Comparison of ENCODE assay signal across 22 cellular contexts in the genomic region with DNA sequence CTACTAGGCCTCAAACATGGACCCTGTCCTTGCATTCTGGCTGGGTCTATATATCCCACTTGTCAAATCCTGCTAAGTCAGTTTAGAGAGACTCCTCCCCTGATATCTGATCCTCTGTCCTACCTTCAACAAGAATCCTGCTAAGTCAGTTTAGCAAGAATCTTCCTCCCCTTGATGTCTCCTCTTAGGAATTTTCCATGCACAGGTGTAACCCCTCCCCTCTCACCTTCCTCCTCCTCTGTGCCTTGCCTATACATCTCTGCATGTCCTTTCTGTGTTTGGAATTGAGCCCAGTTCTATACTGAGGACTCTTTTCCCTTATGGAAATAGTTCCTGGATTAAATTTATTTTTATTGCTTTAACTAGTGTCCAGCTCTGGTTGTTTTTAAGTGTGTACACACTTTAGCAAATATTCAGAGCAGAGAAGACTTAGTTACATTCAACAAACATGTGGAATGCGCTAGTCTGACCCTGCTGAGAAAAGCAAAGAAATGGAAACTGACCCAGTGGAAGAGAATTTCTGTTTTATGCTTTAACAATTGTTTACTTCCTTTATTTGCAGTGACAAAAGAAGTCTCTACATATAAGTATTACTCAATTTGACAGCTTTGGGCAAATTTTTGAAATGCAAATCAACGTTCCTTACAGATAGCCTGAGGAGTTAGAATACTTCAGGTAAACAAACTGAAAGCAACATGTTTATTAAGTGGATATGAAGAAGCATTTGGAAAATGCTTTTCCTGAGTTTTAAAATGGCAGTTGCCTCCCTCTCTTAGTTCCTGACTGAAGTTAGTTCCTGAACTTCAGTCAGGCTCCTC.
DNase-seq lines count a peak whose midpoint lies in the region; ATAC-seq and TF ChIP-seq lines count a peak whose summit lies in the region.
"Had no signal": no experiment of that assay in that cellular context is flagged by ENCODE, and none has a peak within 500 bp of the region (broad histone marks: within the 10 kb centered on the region; RNA-seq: fewer than 3 reads in every experiment).

No MANE protein-coding gene starts in this region.

- no peak overlapping the region for H3K4me2 ChIP-seq in OCI-LY3 (ENCODE audit: low read length)

- H4K20me1 ChIP-seq in OCI-LY3 (ENCODE audit: insufficient read depth, low read length): no peaks in the 10 kb centered on the region

- no peak overlapping the region for H3K27ac ChIP-seq in OCI-LY3 (ENCODE audit: low read length)
- peak overlapping the region; percentile 72 for H3K27ac ChIP-seq in iPS-18a (ENCODE audit: low read length)
- H3K27ac ChIP-seq: C4-2B, tibial artery had no signal

- H3K9me3 ChIP-seq in OCI-LY3 (ENCODE audit: insufficient read depth, low read length) (no peaks in the 10 kb centered on the region), iPS-18a (ENCODE audit: control insufficient read depth, low read depth, low read length) (no peaks in the 10 kb centered on the region)
- H3K9me3 ChIP-seq: tibial artery had no signal

- DNase-seq in DMS153 (lab: John Stamatoyannopoulos, UW): peak; percentile 15
- DNase-seq in DMS153 treated with DMSO at 0.1 percent for 48 hours (lab: John Stamatoyannopoulos, UW; ENCODE audit: unreplicated experiment): no peak
- peak; percentile 34 for DNase-seq in renal cortical epithelial cell (ENCODE audit: low read depth)
- DNase-seq in NOMO-1 treated with dmso at 0.1 percent for 144 hours (lab: John Stamatoyannopoulos, UW; ENCODE audit: unreplicated experiment): no peak
- DNase-seq in left colon: no peak
- DNase-seq in activated CD8-positive, alpha-beta memory T cell treated with anti-CD3 and anti-CD28 coated beads, Interleukin-2, amount 50 U/mL, for 48 hours: no peak
- DNase-seq: activated CD4-positive, alpha-beta T cell treated with anti-CD3 and anti-CD28 coated beads, Interleukin-2, amount 10 ng/mL, durations not matched to agents 7 days and 5 days; activated naive CD4-positive, alpha-beta T cell; amygdala; DMS79 treated with DMSO at 0.1 percent for 48 hours; glutamatergic neuron; KBM-7; midbrain; NCI-H1930; NCI-H526 treated with DMSO at 0.1 percent for 48 hours; RPMI8226; stimulated activated CD4-positive, alpha-beta T cell treated with anti-CD3 and anti-CD28 coated beads, Interleukin-15, amount 100 ng/mL, for 24 hours; stimulated activated naive B cell treated with anti-CD40 and anti-IgM and Interleukin-4, amounts not matched to agents 10 μg/mL and 1 μg/mL and 100 μg/mL, for 72 hours; tibial artery had no signal

- H3K4me1 ChIP-seq in OCI-LY3 (ENCODE audit: low read length) (no peaks in the 10 kb centered on the region), iPS-18a (ENCODE audit: control insufficient read depth, low read depth, low read length) (peaks cover 23% of the 10 kb centered on the region)
- H3K4me1 ChIP-seq: tibial artery had no signal

- H2AFZ ChIP-seq in OCI-LY3 (ENCODE audit: low read depth, low read length): peak overlapping the region; percentile 19

- intact Hi-C loops in left colon (cut with DNase I, micrococcal nuclease): no loop called here

- no peak overlapping the region for H3K9ac ChIP-seq in OCI-LY3 (ENCODE audit: low read length)
- peak overlapping the region; percentile 13 for H3K9ac ChIP-seq in iPS-18a (ENCODE audit: low read length)

- no peak overlapping the region for H3K4me3 ChIP-seq in OCI-LY3 (ENCODE audit: low read length)
- H3K4me3 ChIP-seq in iPS-18a (ENCODE audit: low read length): peak overlapping the region; percentile 35
- H3K4me3 ChIP-seq: tibial artery had no signal

- no peak for TF ChIP-seq CTCF in OCI-LY3 (IDR thresholded peaks at IDR 0.05; ENCODE audit: low read depth, low read length)

- no peaks in the 10 kb centered on the region for H3K79me2 ChIP-seq in OCI-LY3 (ENCODE audit: low read length)

- no peak for ATAC-seq in left colon
- ATAC-seq: stimulated activated naive B cell treated with anti-CD40 and anti-IgM and Interleukin-4, amounts not matched to agents 10 μg/mL and 1 μg/mL and 100 μg/mL, for 72 hours had no signal

- H3K36me3 ChIP-seq in OCI-LY3 (replicated peaks; ENCODE audit: low read depth, low read length): no peaks in the 10 kb centered on the region
- no peaks in the 10 kb centered on the region for H3K36me3 ChIP-seq in iPS-18a (ENCODE audit: control insufficient read depth, low read depth, low read length)
- H3K36me3 ChIP-seq: tibial artery had no signal

- H3K27me3 ChIP-seq in OCI-LY3 (ENCODE audit: low read depth, low read length): no peaks in the 10 kb centered on the region
- H3K27me3 ChIP-seq in iPS-18a (ENCODE audit: control insufficient read depth, insufficient read depth, low read length): no peaks in the 10 kb centered on the region
- H3K27me3 ChIP-seq: tibial artery had no signal

Comparison
In these comparisons a context has a peak if more than half of its experiments do, and no peak if none do; other contexts are left out.
1. DNase-seq: peak in DMS153 (single experiment) and renal cortical epithelial cell (single experiment); none in DMS153 treated with DMSO at 0.1 percent for 48 hours (single experiment), NOMO-1 treated with dmso at 0.1 percent for 144 hours (single experiment), left colon (0 of 2) and activated CD8-positive, alpha-beta memory T cell treated with anti-CD3 and anti-CD28 coated beads, Interleukin-2, amount 50 U/mL, for 48 hours (single experiment).